14 cellular contexts compared by ENCODE assay signal in genomic region chr3:159858650-159859049, GRCh38. TPM values are rescaled to one million over a fixed set of nuclear protein-coding genes. Genes with fewer than 3 reads are reported as not detected.
"Had no signal": no experiment of that assay in that cellular context is flagged by ENCODE, and none has a peak within 500 bp of the region (broad histone marks: within the 10 kb centered on the region; RNA-seq: fewer than 3 reads in every experiment).

No MANE protein-coding gene starts in this region.

- ATAC-seq: activated CD4-positive, CD25-positive, alpha-beta regulatory T cell treated with anti-CD3 and anti-CD28 coated beads, Interleukin-2, amount 50 U/mL, for 24 hours; activated naive CD8-positive, alpha-beta T cell treated with anti-CD3 and anti-CD28 coated beads, Interleukin-2, amount 50 U/mL, for 24 hours; lower lobe of right lung; stimulated activated memory B cell treated with anti-CD40 and anti-IgM and Interleukin-4, amounts not matched to agents 10 μg/mL and 1 μg/mL and 100 μg/mL, for 72 hours had no signal

- H3K9me3 Mint-ChIP-seq: activated naive CD4-positive, alpha-beta T cell treated with anti-CD3 and anti-CD28 coated beads for 36 hours; activated naive CD8-positive, alpha-beta T cell treated with anti-CD3 and anti-CD28 coated beads, Interleukin-2, amount 50 U/mL, for 24 hours; naive B cell; neural progenitor cell; stimulated activated memory B cell treated with anti-CD40 and anti-IgM and Interleukin-4, amounts not matched to agents 10 μg/mL and 1 μg/mL and 100 μg/mL, for 72 hours had no signal

- H3K4me3 Mint-ChIP-seq: activated naive CD4-positive, alpha-beta T cell treated with anti-CD3 and anti-CD28 coated beads for 36 hours; activated naive CD8-positive, alpha-beta T cell treated with anti-CD3 and anti-CD28 coated beads, Interleukin-2, amount 50 U/mL, for 24 hours; naive B cell; neural progenitor cell; stimulated activated memory B cell treated with anti-CD40 and anti-IgM and Interleukin-4, amounts not matched to agents 10 μg/mL and 1 μg/mL and 100 μg/mL, for 72 hours had no signal

- H3K4me3 ChIP-seq: ascending aorta, lower lobe of right lung, neural progenitor cell, SK-N-MC, thyroid gland had no signal

- H2AFZ ChIP-seq: neural progenitor cell had no signal

- H3K4me2 ChIP-seq: neural progenitor cell had no signal

- DNase-seq: activated CD4-positive, alpha-beta T cell treated with anti-CD3 and anti-CD28 coated beads, Interleukin-2, amount 50 U/mL, for 1 hour; activated naive CD4-positive, alpha-beta T cell treated with anti-CD3 and anti-CD28 coated beads for 36 hours; activated naive CD8-positive, alpha-beta T cell treated with anti-CD3 and anti-CD28 coated beads, Interleukin-2, amount 50 U/mL, for 24 hours; effector CD4-positive, alpha-beta T cell; hypothalamus; lower lobe of right lung; naive B cell; T-helper 9 cell; thyroid gland had no signal

- H3K9ac ChIP-seq: neural progenitor cell had no signal

- H3K4me1 ChIP-seq: thyroid gland had no signal

- H3K36me3 Mint-ChIP-seq: naive B cell; stimulated activated memory B cell treated with anti-CD40 and anti-IgM and Interleukin-4, amounts not matched to agents 10 μg/mL and 1 μg/mL and 100 μg/mL, for 72 hours had no signal

- H3K9me3 ChIP-seq: ascending aorta, lower lobe of right lung, thyroid gland had no signal

- H3K27me3 ChIP-seq: ascending aorta, neural progenitor cell, thyroid gland had no signal

- H3K27ac Mint-ChIP-seq: activated naive CD4-positive, alpha-beta T cell treated with anti-CD3 and anti-CD28 coated beads for 36 hours; activated naive CD8-positive, alpha-beta T cell treated with anti-CD3 and anti-CD28 coated beads, Interleukin-2, amount 50 U/mL, for 24 hours; stimulated activated memory B cell treated with anti-CD40 and anti-IgM and Interleukin-4, amounts not matched to agents 10 μg/mL and 1 μg/mL and 100 μg/mL, for 72 hours had no signal

- H3K27ac ChIP-seq: ascending aorta, lower lobe of right lung, neural progenitor cell, SK-N-MC, thyroid gland had no signal

- H3K36me3 ChIP-seq: ascending aorta, lower lobe of right lung, neural progenitor cell, thyroid gland had no signal

RNA-seq across cellular contexts. Expression of gene SCHIP1, which starts 19.0 kb away (rescaled TPM):
- total RNA-seq: activated naive CD4-positive, alpha-beta T cell treated with anti-CD3 and anti-CD28 coated beads for 36 hours had no signal
